ENCODE assay signal across 8 cellular contexts in the genomic region with DNA sequence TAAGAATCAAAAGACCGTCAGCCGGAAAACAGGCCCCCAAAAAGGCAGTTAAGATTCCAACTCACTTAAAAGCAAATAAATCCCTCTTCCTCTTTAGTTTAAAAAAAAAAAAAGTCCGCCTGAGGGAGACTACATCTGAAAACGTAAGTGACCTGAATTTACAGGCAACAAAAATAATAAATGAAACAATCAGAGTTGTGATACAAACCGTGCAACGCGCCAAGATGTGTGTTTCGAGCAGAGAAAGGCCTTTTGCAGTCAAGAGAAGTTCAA. TPM values are rescaled to one million over a fixed set of nuclear protein-coding genes. Genes with fewer than 3 reads are reported as not detected.
A peak's percentile ranks its signal among the peaks of the same experiment; 100 is the strongest.
DNase-seq lines count a peak whose midpoint lies in the region; ATAC-seq and TF ChIP-seq lines count a peak whose summit lies in the region.

No MANE protein-coding gene starts in this region.

- H3K27ac ChIP-seq in KOPT-K1 (ENCODE audit: low read depth, low read length, poor library complexity, severe bottlenecking) (peak overlapping the region; percentile 95), colonic mucosa (peak overlapping the region; percentile 100)

- peak overlapping the region; percentile 95 to 98 (median 96) for H3K27ac Mint-ChIP-seq in naive thymus-derived CD8-positive, alpha-beta T cell

- no peak for ATAC-seq in naive thymus-derived CD8-positive, alpha-beta T cell
- ATAC-seq in GM19035 (IDR thresholded peaks at IDR 0.05; ENCODE audit: unreplicated experiment) = no peak

- H3K36me3 ChIP-seq in KOPT-K1 (ENCODE audit: insufficient read depth, low read length) (no peaks in the 10 kb centered on the region), colonic mucosa (no peaks in the 10 kb centered on the region)

- in situ Hi-C loops in G401 (cut with HindIII; ENCODE audit: low sequenced_read_pairs) = no loop called here

- no peak for DNase-seq in AG10803 (ENCODE audit: low read depth)
- DNase-seq in colonic mucosa = no peak
- no peak for DNase-seq in naive thymus-derived CD8-positive, alpha-beta T cell
- DNase-seq in G401 (ENCODE audit: low spot score) = no peak
- DNase-seq in iPS-NIHi7 (ENCODE audit: extremely low spot score) = no peak
- no peak for DNase-seq in NCI-H82 (lab: John Stamatoyannopoulos, UW)

- H3K4me1 Mint-ChIP-seq in naive thymus-derived CD8-positive, alpha-beta T cell = peaks cover 30 to 77% (median 72%) of the 10 kb centered on the region in 4 donors

- no peaks in the 10 kb centered on the region for H3K9me3 ChIP-seq in KOPT-K1 (ENCODE audit: insufficient read depth, low read length, poor library complexity, severe bottlenecking)
- H3K9me3 ChIP-seq in colonic mucosa = no peaks in the 10 kb centered on the region

- peak overlapping the region; percentile 82 for H3K4me3 ChIP-seq in AG10803 (ENCODE audit: low read length)
- H3K4me3 ChIP-seq in colonic mucosa = peak overlapping the region; percentile 53

- no peaks in the 10 kb centered on the region for H3K27me3 Mint-ChIP-seq in naive thymus-derived CD8-positive, alpha-beta T cell

- POLR2A ChIA-PET in naive thymus-derived CD8-positive, alpha-beta T cell (lab: Charles Lee) = interaction anchor here (1.3 to 3.0 kb wide), 6 partner anchors 9 to 107 kb away, joined by 3 to 45 read pairs (median 18); no protein-coding TSS in a partner anchor

- H3K4me3 Mint-ChIP-seq in naive thymus-derived CD8-positive, alpha-beta T cell = peak overlapping the region; percentile 85 to 100 (median 98)

- H3K4me1 ChIP-seq in colonic mucosa = peaks cover 32% of the 10 kb centered on the region

- H3K9ac ChIP-seq in colonic mucosa (ENCODE audit: low read depth in 2 of 2, low read length in 2 of 2) = peak overlapping the region; percentile 98 to 99

- intact Hi-C loops in colonic mucosa (cut with DNase I) = no loop called here

- no peaks in the 10 kb centered on the region for H3K9me3 Mint-ChIP-seq in naive thymus-derived CD8-positive, alpha-beta T cell

- peaks cover 3 to 6% (median 6%) of the 10 kb centered on the region in 3 donors for H3K36me3 Mint-ChIP-seq in naive thymus-derived CD8-positive, alpha-beta T cell

- no peaks in the 10 kb centered on the region for H3K27me3 ChIP-seq in colonic mucosa

- TF ChIP-seq CTCF in AG10803 (conservative IDR thresholded peaks at IDR 0.05; ENCODE audit: low read length) (no peak), colonic mucosa (IDR thresholded peaks at IDR 0.05) (no peak)

RNA-seq across cellular contexts. Expression of gene KANSL1, which starts 1.1 kb away (rescaled TPM):
- 10 to 100 TPM; 60.0 to 72.3 TPM for total RNA-seq in colonic mucosa
- total RNA-seq in naive thymus-derived CD8-positive, alpha-beta T cell = 100 to 1,000 TPM; 206 to 208 TPM
- polyA plus RNA-seq in naive thymus-derived CD8-positive, alpha-beta T cell = 10 to 100 TPM; 13.1 to 16.6 (median 13.2) TPM
- 32.1 and 41.7 TPM in 2 replicates for total RNA-seq in G401 (2014; rRNA removed; shearing (Covaris generic))
